ENCODE assay signal across 8 cellular contexts in the genomic region with DNA sequence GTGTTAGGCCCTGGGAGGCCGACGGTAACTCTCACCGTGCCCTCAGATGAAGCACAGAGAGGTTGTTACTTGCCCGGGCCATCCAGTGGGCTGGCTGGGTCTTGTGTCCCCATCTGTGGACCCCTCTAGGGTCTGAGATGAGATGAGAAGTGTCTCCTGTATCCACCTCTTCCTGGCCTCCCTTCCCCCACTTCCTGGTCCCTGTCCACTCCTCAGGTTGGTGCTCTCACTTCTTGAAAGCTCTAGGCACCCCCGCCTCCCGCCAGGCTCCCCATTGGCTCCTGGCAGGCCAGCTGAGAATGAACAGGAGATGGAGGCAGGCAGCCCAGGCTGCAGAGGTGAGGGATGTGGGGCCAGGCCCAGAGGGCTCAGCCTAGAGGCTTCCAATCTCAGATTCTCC. TPM values are rescaled to one million over a fixed set of nuclear protein-coding genes. Genes with fewer than 3 reads are reported as not detected.
A peak's percentile ranks its signal among the peaks of the same experiment; 100 is the strongest.
DNase-seq lines count a peak whose midpoint lies in the region; ATAC-seq, FAIRE-seq and TF ChIP-seq lines count a peak whose summit lies in the region.

No MANE protein-coding gene starts in this region.

- intact Hi-C loops in CD8-positive, alpha-beta T cell (cut with DNase I, micrococcal nuclease): loop anchor here (2.0 to 5.0 kb wide), 5 partner anchors 50 to 1284 kb away; a partner anchor contains a TSS

- ATAC-seq in CD8-positive, alpha-beta T cell: no peak
- ATAC-seq in HG03565 (IDR thresholded peaks at IDR 0.05; ENCODE audit: unreplicated experiment) (no peak), GM21423 (IDR thresholded peaks at IDR 0.05; ENCODE audit: unreplicated experiment) (no peak)

- H3K9me3 Mint-ChIP-seq in CD8-positive, alpha-beta T cell: no peaks in the 10 kb centered on the region

- CTCF ChIA-PET in CD8-positive, alpha-beta T cell (lab: Charles Lee): interaction anchor here (0.7 to 2.3 kb wide), 6 partner anchors 68 to 1016 kb away, joined by 3 to 5 read pairs (median 3); a partner anchor contains a TSS

- H3K27ac Mint-ChIP-seq in CD8-positive, alpha-beta T cell: peak overlapping the region; percentile 99

- H3K27me3 ChIP-seq in CD8-positive, alpha-beta T cell (ENCODE audit: insufficient read depth, low read length): no peaks in the 10 kb centered on the region
- no peaks in the 10 kb centered on the region for H3K27me3 ChIP-seq in effector memory CD4-positive, alpha-beta T cell (replicated peaks; ENCODE audit: control insufficient read depth, insufficient read depth, low read length, poor library complexity, severe bottlenecking)
- H3K27me3 ChIP-seq in neutrophil: no peaks in the 10 kb centered on the region

- H3K4me1 ChIP-seq in CD8-positive, alpha-beta T cell (ENCODE audit: insufficient read depth, low read length): peaks cover 14% of the 10 kb centered on the region
- H3K4me1 ChIP-seq in effector memory CD4-positive, alpha-beta T cell (ENCODE audit: control insufficient read depth, insufficient read depth, low read length, poor library complexity, severe bottlenecking): peaks cover 11% of the 10 kb centered on the region
- peaks cover 20 to 30% of the 10 kb centered on the region in 2 experiments for H3K4me1 ChIP-seq in neutrophil (ENCODE audit: control insufficient read depth in 1 of 2, insufficient read depth in 1 of 2, low read depth in 1 of 2, low read length in 1 of 2)

- H3K4me3 Mint-ChIP-seq in CD8-positive, alpha-beta T cell: peak overlapping the region; percentile 96

- FAIRE-seq in HTR-8/SVneo (lab: Jason Lieb, UNC): no peak

- H3K36me3 ChIP-seq in CD8-positive, alpha-beta T cell (ENCODE audit: insufficient read depth, low read length): peaks cover 20% of the 10 kb centered on the region
- H3K36me3 ChIP-seq in effector memory CD4-positive, alpha-beta T cell (ENCODE audit: control insufficient read depth, insufficient read depth, low read length): peaks cover 25% of the 10 kb centered on the region
- H3K36me3 ChIP-seq in neutrophil: peaks cover 76% of the 10 kb centered on the region

- no peaks in the 10 kb centered on the region for H3K27me3 Mint-ChIP-seq in CD8-positive, alpha-beta T cell (ENCODE audit: low read depth)

- H3K4me3 ChIP-seq in CD8-positive, alpha-beta T cell (ENCODE audit: low read depth, low read length): no peak overlapping the region
- H3K4me3 ChIP-seq in NB4 (ENCODE audit: low read depth, low read length) (peak overlapping the region; percentile 89), neutrophil (ENCODE audit: low read depth in 1 of 2, low read length in 1 of 2) (peak overlapping the region; percentile 72 to 80)
- H3K4me3 ChIP-seq in effector memory CD4-positive, alpha-beta T cell (ENCODE audit: insufficient read depth, low read depth, low read length, poor library complexity, severe bottlenecking): no peak overlapping the region

- H3K27ac ChIP-seq in CD8-positive, alpha-beta T cell (ENCODE audit: low read depth, low read length): peak overlapping the region; percentile 92
- peak overlapping the region; percentile 83 for H3K27ac ChIP-seq in effector memory CD4-positive, alpha-beta T cell (ENCODE audit: insufficient read depth, low read length, poor library complexity, severe bottlenecking)
- peak overlapping the region; percentile 99 for H3K27ac ChIP-seq in neutrophil

- peaks cover 22% of the 10 kb centered on the region for H3K4me1 Mint-ChIP-seq in CD8-positive, alpha-beta T cell (ENCODE audit: low read depth)

- POLR2A ChIA-PET in CD8-positive, alpha-beta T cell (lab: Charles Lee): interaction anchor here (1.2 to 2.2 kb wide), 2 partner anchors 19 to 25 kb away, joined by 4 to 9 read pairs; no protein-coding TSS in a partner anchor

- no peak for DNase-seq in CD8-positive, alpha-beta T cell
- DNase-seq in NB4 (ENCODE audit: low read depth): no peak
- no peak for DNase-seq in effector memory CD4-positive, alpha-beta T cell
- DNase-seq in HTR-8/SVneo (ENCODE audit: insufficient read length, low spot score): no peak
- no peak for DNase-seq in NCI-H128 (lab: John Stamatoyannopoulos, UW; ENCODE audit: unreplicated experiment)

- TF ChIP-seq CTCF in CD8-positive, alpha-beta T cell (IDR thresholded peaks at IDR 0.05): no peak
- TF ChIP-seq CTCF in NB4 (IDR thresholded peaks at IDR 0.05; ENCODE audit: low read depth, low read length): no peak
- no peak for TF ChIP-seq CTCF in neutrophil (IDR thresholded peaks at IDR 0.05)

- H3K9me3 ChIP-seq in CD8-positive, alpha-beta T cell (ENCODE audit: low read length): no peaks in the 10 kb centered on the region
- H3K9me3 ChIP-seq in effector memory CD4-positive, alpha-beta T cell (ENCODE audit: control insufficient read depth, low read length): no peaks in the 10 kb centered on the region
- H3K9me3 ChIP-seq in neutrophil: no peaks in the 10 kb centered on the region

- H3K36me3 Mint-ChIP-seq in CD8-positive, alpha-beta T cell: peaks cover 41% of the 10 kb centered on the region

- TF ChIP-seq POLR2A in NB4 (IDR thresholded peaks at IDR 0.05; ENCODE audit: extremely low read depth, insufficient read length): no peak

RNA-seq across cellular contexts. Expression of a gene that starts 1.5 kb away (rescaled TPM):
- total RNA-seq in CD8-positive, alpha-beta T cell: 10 to 100 TPM; 64.5 to 67.1 TPM

RNA-seq across cellular contexts. Expression of a gene that starts 8.2 kb away (rescaled TPM):
- 10 to 100 TPM; 41.7 to 43.2 TPM for total RNA-seq in CD8-positive, alpha-beta T cell

RNA-seq across cellular contexts. Expression of a gene that starts 15.8 kb away (rescaled TPM):
- total RNA-seq in CD8-positive, alpha-beta T cell: not detected

RNA-seq across cellular contexts. Expression of a gene that starts 49.9 kb away (rescaled TPM):
- under 1 TPM; 0.08 to 0.11 TPM for total RNA-seq in CD8-positive, alpha-beta T cell

Comparison
In these comparisons a context has a peak if more than half of its experiments do, and no peak if none do; other contexts are left out.
1. H3K4me3 ChIP-seq: peak in NB4 (single experiment) and neutrophil (2 of 2); none in CD8-positive, alpha-beta T cell (single experiment) and effector memory CD4-positive, alpha-beta T cell (single experiment).
2. Peak in every context shown above with its lines, with median percentiles within 50 percentile points of each other: H3K27ac ChIP-seq.